Comparison of ENCODE assay signal across 10 cellular contexts in genomic region chr9:128903079-128903461, GRCh38. TPM values are rescaled to one million over a fixed set of nuclear protein-coding genes. Genes with fewer than 3 reads are reported as not detected.
DNase-seq lines count a peak whose midpoint lies in the region; ATAC-seq, FAIRE-seq and TF ChIP-seq lines count a peak whose summit lies in the region.
"Had no signal": no experiment of that assay in that cellular context is flagged by ENCODE, and none has a peak within 500 bp of the region (broad histone marks: within the 10 kb centered on the region; RNA-seq: fewer than 3 reads in every experiment).

No MANE protein-coding gene starts in this region.

- peak overlapping the region; percentile 96 for H3K27ac Mint-ChIP-seq in central memory CD8-positive, alpha-beta T cell (ENCODE audit: low read depth)

- H2BK120ac ChIP-seq in neuronal stem cell (ENCODE audit: low read depth, low read length), result no peak overlapping the region

- H3K79me1 ChIP-seq in neuronal stem cell (ENCODE audit: low read depth, low read length), result peaks cover 5% of the 10 kb centered on the region

- no peak overlapping the region for H3K14ac ChIP-seq in neuronal stem cell (ENCODE audit: low read length)

- H3K23ac ChIP-seq in neuronal stem cell (ENCODE audit: low read depth, low read length, poor library complexity), result no peak overlapping the region

- no peak overlapping the region for H2BK15ac ChIP-seq in neuronal stem cell (ENCODE audit: low read length)

- peaks cover 22% of the 10 kb centered on the region for H3K36me3 Mint-ChIP-seq in central memory CD8-positive, alpha-beta T cell (ENCODE audit: insufficient read depth)

- DNase-seq in central memory CD8-positive, alpha-beta T cell (ENCODE audit: low spot score in 2 of 2), result no peak
- DNase-seq in neuronal stem cell (ENCODE audit: low spot score), result no peak
- DNase-seq in NCI-H1694 treated with DMSO at 0.1 percent for 48 hours (lab: John Stamatoyannopoulos, UW), result no peak
- no peak for DNase-seq in HTR-8/SVneo (ENCODE audit: insufficient read length, low spot score)
- no peak for DNase-seq in OCI-M2 (lab: John Stamatoyannopoulos, UW; ENCODE audit: unreplicated experiment)
- DNase-seq: erythroblast, NCI-H524 had no signal

- peak overlapping the region; percentile 69 for H3K4me3 Mint-ChIP-seq in central memory CD8-positive, alpha-beta T cell

- H3K4me1 ChIP-seq in Loucy (ENCODE audit: insufficient read depth, low read length, poor library complexity, severe bottlenecking), result peaks cover 32% of the 10 kb centered on the region
- H3K4me1 ChIP-seq in neuronal stem cell (ENCODE audit: control insufficient read depth in 2 of 2, insufficient read depth in 1 of 2, low read depth in 1 of 2, low read length in 2 of 2), result no peaks in the 10 kb centered on the region

- H3K9me3 Mint-ChIP-seq in central memory CD8-positive, alpha-beta T cell, result no peaks in the 10 kb centered on the region

- H3K4ac ChIP-seq in neuronal stem cell (ENCODE audit: low read length), result no peak overlapping the region

- H3K4me3 ChIP-seq in Loucy (ENCODE audit: low read length, poor library complexity, severe bottlenecking), result peak overlapping the region; percentile 57
- no peak overlapping the region for H3K4me3 ChIP-seq in neuronal stem cell (ENCODE audit: low read length in 2 of 2)

- no CpG with 5 or more reads among the region's 2 CpGs for WGBS in neuronal stem cell (ENCODE audit: extremely low coverage in 2 of 2, insufficient read length in 2 of 2, insufficient replicate concordance in 1 of 2), 2 donors

- no peak overlapping the region for H4K91ac ChIP-seq in neuronal stem cell (ENCODE audit: low read depth, low read length, poor library complexity)

- H3K9ac ChIP-seq in Loucy (ENCODE audit: low read depth, low read length, poor library complexity, severe bottlenecking) (peak overlapping the region; percentile 74), neuronal stem cell (ENCODE audit: low read depth, low read length, poor library complexity) (no peak overlapping the region)

- peaks cover 8% of the 10 kb centered on the region; the same call in 1 of the 2 replicates for H3K36me3 ChIP-seq in Loucy (ENCODE audit: insufficient read depth, low read length)
- H3K36me3 ChIP-seq in neuronal stem cell (replicated peaks in 1 of 2; ENCODE audit: control insufficient read depth in 2 of 2, insufficient read depth in 2 of 2, low read length in 2 of 2), result peaks cover 14 to 44% of the 10 kb centered on the region in 2 donors

- H3K27ac ChIP-seq in 22Rv1 (peak overlapping the region; percentile 93), neuronal stem cell (replicated peaks; ENCODE audit: low read length) (no peak overlapping the region)

- no peaks in the 10 kb centered on the region for H3K9me2 ChIP-seq in Loucy (replicated peaks; ENCODE audit: low read depth, low read length)

- H3K27me3 ChIP-seq in Loucy (ENCODE audit: insufficient read depth, low read length, poor library complexity, severe bottlenecking) (no peaks in the 10 kb centered on the region), neuronal stem cell (ENCODE audit: control insufficient read depth in 3 of 3, insufficient read depth in 3 of 3, low read depth in 1 of 3, low read length in 3 of 3) (no peaks in the 10 kb centered on the region)

- no peak overlapping the region for H3K18ac ChIP-seq in neuronal stem cell (ENCODE audit: low read length)

- peaks cover 42% of the 10 kb centered on the region for H3K4me1 Mint-ChIP-seq in central memory CD8-positive, alpha-beta T cell

- H3K27me3 Mint-ChIP-seq in central memory CD8-positive, alpha-beta T cell, result no peaks in the 10 kb centered on the region

- H4K8ac ChIP-seq in neuronal stem cell (ENCODE audit: low read depth, low read length), result no peak overlapping the region

- no peaks in the 10 kb centered on the region for H3F3A ChIP-seq in Loucy (ENCODE audit: low read depth)

- H3K4me2 ChIP-seq in Loucy (ENCODE audit: low read depth, low read length, poor library complexity, severe bottlenecking) (peak overlapping the region; percentile 77), neuronal stem cell (ENCODE audit: insufficient read depth, low read length, poor library complexity, severe bottlenecking) (no peak overlapping the region)

- H2BK12ac ChIP-seq in neuronal stem cell (ENCODE audit: low read length), result no peak overlapping the region

- no peaks in the 10 kb centered on the region for H4K20me1 ChIP-seq in Loucy (ENCODE audit: insufficient read depth, low read length, poor library complexity, severe bottlenecking)

- H3K9me3 ChIP-seq in Loucy (ENCODE audit: insufficient read depth, low read depth, low read length), result no peaks in the 10 kb centered on the region
- H3K9me3 ChIP-seq in neuronal stem cell (replicated peaks in 1 of 2; ENCODE audit: control insufficient read depth in 2 of 2, insufficient read depth in 1 of 2, low read depth in 1 of 2, low read length in 2 of 2), result no peaks in the 10 kb centered on the region

- no peak for ATAC-seq in central memory CD8-positive, alpha-beta T cell (replicated peaks; ENCODE audit: extremely low read depth, poor library complexity, severe bottlenecking)
- ATAC-seq in activated CD4-positive, CD25-positive, alpha-beta regulatory T cell treated with anti-CD3 and anti-CD28 coated beads, Interleukin-2, amount 50 U/mL, for 24 hours, result no peak

- no peak overlapping the region for H2AFZ ChIP-seq in Loucy (ENCODE audit: low read length)
- H2AFZ ChIP-seq in neuronal stem cell (ENCODE audit: low read length), result no peak overlapping the region

- TF ChIP-seq CTCF in 22Rv1 (IDR thresholded peaks at IDR 0.05) (no peak), Loucy (conservative IDR thresholded peaks at IDR 0.05; ENCODE audit: low read length) (no peak)

- peak overlapping the region; percentile 24 for H2BK5ac ChIP-seq in neuronal stem cell (ENCODE audit: low read length)

- peaks cover 9% of the 10 kb centered on the region; the same call in 1 of the 2 replicates for H3K79me2 ChIP-seq in Loucy (ENCODE audit: insufficient read depth, low read length)

- FAIRE-seq in HTR-8/SVneo (lab: Jason Lieb, UNC), result no peak

- no peak overlapping the region for H2AK5ac ChIP-seq in neuronal stem cell (ENCODE audit: low read depth, low read length)

RNA-seq across cellular contexts. Expression of gene PHYHD1, which starts 17.7 kb away (rescaled TPM):
- polyA plus RNA-seq in neuronal stem cell (2013, experiment 1 of 2), result 13.0 TPM
- 12.5 TPM for polyA plus RNA-seq in neuronal stem cell (2013, experiment 2 of 2)

RNA-seq across cellular contexts. Expression of gene LRRC8A, which starts 21.1 kb away (rescaled TPM):
- 28.5 TPM for polyA plus RNA-seq in neuronal stem cell (2013, experiment 1 of 2)
- 29.6 TPM for polyA plus RNA-seq in neuronal stem cell (2013, experiment 2 of 2)

RNA-seq across cellular contexts. Expression of gene KYAT1, which starts 21.3 kb away (rescaled TPM):
- 19.9 TPM for polyA plus RNA-seq in neuronal stem cell (2013, experiment 1 of 2)
- polyA plus RNA-seq in neuronal stem cell (2013, experiment 2 of 2), result 19.3 TPM

RNA-seq across cellular contexts. Expression of gene DOLK, which starts 44.3 kb away (rescaled TPM):
- polyA plus RNA-seq in neuronal stem cell (2013, experiment 1 of 2), result 10.1 TPM
- 9.7 TPM for polyA plus RNA-seq in neuronal stem cell (2013, experiment 2 of 2)

RNA-seq across cellular contexts. Expression of gene NUP188, which starts 44.4 kb away (rescaled TPM):
- 25.1 TPM for polyA plus RNA-seq in neuronal stem cell (2013, experiment 1 of 2)
- polyA plus RNA-seq in neuronal stem cell (2013, experiment 2 of 2), result 24.6 TPM
